21 cellular contexts compared by ENCODE assay signal in genomic region chr3:6935964-6936363, GRCh38.
"Had no signal": no experiment of that assay in that cellular context is flagged by ENCODE, and none has a peak within 500 bp of the region (broad histone marks: within the 10 kb centered on the region; RNA-seq: fewer than 3 reads in every experiment).

No MANE protein-coding gene starts in this region.

- H3K9ac ChIP-seq: KMS-11, SK-N-SH had no signal

- DNase-seq: MM.1S, NCI-H1092 treated with DMSO at 0.1 percent for 48 hours, NCI-H1436, NCI-H1694 treated with DMSO at 0.1 percent for 48 hours, NCI-H1930, NCI-H2081, NCI-H2107, NCI-H2227 treated with DMSO at 0.1 percent for 48 hours, NCI-H524, NCI-H526 treated with DMSO at 0.1 percent for 48 hours, NCI-H748 treated with DMSO at 0.1 percent for 48 hours, Right ventricle myocardium superior, SIG-M5, SK-N-SH, SW 1271, T-cell had no signal

- FAIRE-seq: HTR-8/SVneo, K562, RCC 7860 had no signal

- H3K27ac ChIP-seq: KMS-11, SJSA1 had no signal

- H3K9me3 ChIP-seq: SJSA1 had no signal

- H3K4me2 ChIP-seq: KMS-11, SK-N-SH had no signal

- H3K27me3 ChIP-seq: SJSA1 had no signal

- ATAC-seq: K562, T-cell had no signal

- H3K4me1 ChIP-seq: SJSA1 had no signal

- H3K4me3 ChIP-seq: K562, SJSA1 had no signal

- H3K36me3 ChIP-seq: SJSA1 had no signal
